ENCODE assay signal across 15 cellular contexts in the genomic region with DNA sequence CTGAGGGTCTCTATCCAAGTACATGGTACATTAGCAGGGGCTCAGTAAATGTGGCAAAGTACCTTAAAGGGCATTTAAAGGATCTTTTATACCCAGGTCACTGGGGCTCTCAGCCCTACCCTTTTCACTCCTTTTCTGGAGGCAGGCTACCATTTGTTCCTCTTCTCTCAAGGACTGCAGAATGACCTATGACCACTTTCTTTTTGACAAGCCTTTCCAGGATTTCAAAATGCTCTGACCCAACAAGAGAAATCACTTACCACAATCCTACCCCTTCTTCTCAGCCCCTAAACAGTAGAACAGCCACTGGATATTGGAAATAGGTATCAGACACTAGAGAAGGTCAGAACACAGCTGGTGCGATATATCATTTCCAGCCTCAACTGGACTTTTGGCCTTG.
A peak's percentile ranks its signal among the peaks of the same experiment; 100 is the strongest.
DNase-seq lines count a peak whose midpoint lies in the region; ATAC-seq and TF ChIP-seq lines count a peak whose summit lies in the region.
"Had no signal": no experiment of that assay in that cellular context is flagged by ENCODE, and none has a peak within 500 bp of the region (broad histone marks: within the 10 kb centered on the region; RNA-seq: fewer than 3 reads in every experiment).

No MANE protein-coding gene starts in this region.

- peaks cover 23% of the 10 kb centered on the region; the same call in 1 of the 2 replicates for H3F3A ChIP-seq in PC-9 (ENCODE audit: insufficient read depth, low read depth)

- BruUV-seq in PC-9 (replicated peaks; lab: Mats Ljungman, UMichigan), result no TSS peak

- H4K20me1 ChIP-seq in PC-9 (ENCODE audit: insufficient read depth), result no peaks in the 10 kb centered on the region
- H4K20me1 ChIP-seq: BLaER1 treated with 17β-estradiol and CSF1 and Interleukin-3, amounts not matched to agents 10 nM and 100 nM had no signal

- TF ChIP-seq CTCF in PC-9 (conservative IDR thresholded peaks at IDR 0.05) (no peak), esophagus muscularis mucosa (IDR thresholded peaks at IDR 0.05) (no peak), nephron progenitor cell (IDR thresholded peaks at IDR 0.05) (no peak)

- WGBS in esophagus muscularis mucosa, result 96% methylated on average over 1 of the region's 1 CpG

- peak overlapping the region; percentile 92 for H3K9ac ChIP-seq in skeletal muscle satellite cell (ENCODE audit: low read depth, low read length)

- CTCF ChIA-PET in PC-9 (lab: Charles Lee), result no interaction called here

- H3K9me3 ChIP-seq in PC-9 (ENCODE audit: insufficient read depth, low read depth), result peaks cover 6% of the 10 kb centered on the region
- no peaks in the 10 kb centered on the region for H3K9me3 ChIP-seq in esophagus muscularis mucosa
- H3K9me3 ChIP-seq in skeletal muscle satellite cell (replicated peaks; ENCODE audit: low read length), result no peaks in the 10 kb centered on the region

- no peaks in the 10 kb centered on the region for H3K9me2 ChIP-seq in PC-9 (ENCODE audit: insufficient read depth)

- H3K4me1 ChIP-seq in PC-9 (replicated peaks; ENCODE audit: insufficient read depth) (peaks cover 39% of the 10 kb centered on the region), esophagus muscularis mucosa (peaks cover 57 to 77% (median 71%) of the 10 kb centered on the region in 4 donors), skeletal muscle satellite cell (ENCODE audit: control insufficient read depth, insufficient read depth, low read length) (peaks cover 54% of the 10 kb centered on the region)

- intact Hi-C loops in PC-9 (cut with micrococcal nuclease; ENCODE audit: unreplicated experiment) (loop anchor here (2.0 to 10.0 kb wide), 7 partner anchors 271 to 1035 kb away; no protein-coding TSS in a partner anchor), esophagus muscularis mucosa (cut with DNase I) (loop anchor here (10.0 kb wide), 1 partner anchor 675 kb away; no protein-coding TSS in a partner anchor)

- H3K27ac ChIP-seq in PC-9 (peak overlapping the region; percentile 64), esophagus muscularis mucosa (replicated peaks in 1 of 4) (peak overlapping the region; percentile 95 to 99 (median 96))

- peaks cover 50% of the 10 kb centered on the region for H3K4me1 Mint-ChIP-seq in nephron progenitor cell

- POLR2A ChIA-PET in PC-9 (lab: Charles Lee; ENCODE audit: unreplicated experiment), result interaction anchor here (0.6 to 0.7 kb wide), 2 partner anchors 888 to 1205 kb away, joined by 3 to 4 read pairs; a partner anchor contains a TSS

- peak; percentile 42 to 43 for DNase-seq in AML-193 (lab: John Stamatoyannopoulos, UW)
- DNase-seq in PC-9, result no peak
- peak; percentile 42 for DNase-seq in esophagus muscularis mucosa (ENCODE audit: extremely low spot score)
- no peak for DNase-seq in nephron progenitor cell
- DNase-seq in NCI-H1930 (lab: John Stamatoyannopoulos, UW), result no peak
- no peak for DNase-seq in NCI-H69 (lab: John Stamatoyannopoulos, UW)
- DNase-seq: activated CD4-positive, alpha-beta T cell treated with anti-CD3 and anti-CD28 coated beads, Interleukin-2, amount 50 U/mL, for 1 hour; activated naive CD4-positive, alpha-beta T cell; GF-D8; Karpas-422; T-cell had no signal

- H3K79me2 ChIP-seq in PC-9 (ENCODE audit: low read depth), result no peaks in the 10 kb centered on the region

- no peak overlapping the region for H3K27ac Mint-ChIP-seq in nephron progenitor cell
- H3K27ac Mint-ChIP-seq: memory B cell, T-cell had no signal

- TF ChIP-seq POLR2A in esophagus muscularis mucosa (IDR thresholded peaks at IDR 0.05; ENCODE audit: low read depth), result no peak

- no peaks in the 10 kb centered on the region for H3K36me3 ChIP-seq in PC-9 (ENCODE audit: low read depth)
- H3K36me3 ChIP-seq in esophagus muscularis mucosa, result no peaks in the 10 kb centered on the region
- H3K36me3 ChIP-seq in skeletal muscle satellite cell (ENCODE audit: insufficient read depth, low read length), result no peaks in the 10 kb centered on the region
- H3K36me3 ChIP-seq: BLaER1 treated with 17β-estradiol and CSF1 and Interleukin-3, amounts not matched to agents 10 nM and 100 nM had no signal

- no peaks in the 10 kb centered on the region for H3K9me3 Mint-ChIP-seq in nephron progenitor cell
- H3K9me3 Mint-ChIP-seq: memory B cell, T-cell had no signal

- no peaks in the 10 kb centered on the region for H3K27me3 ChIP-seq in PC-9 (ENCODE audit: insufficient read depth, low read depth)
- no peaks in the 10 kb centered on the region for H3K27me3 ChIP-seq in esophagus muscularis mucosa
- no peaks in the 10 kb centered on the region for H3K27me3 ChIP-seq in skeletal muscle satellite cell (ENCODE audit: control insufficient read depth, insufficient read depth, low read length)
- H3K27me3 ChIP-seq: BLaER1 treated with 17β-estradiol and CSF1 and Interleukin-3, amounts not matched to agents 10 nM and 100 nM had no signal

- H3K4me3 ChIP-seq in PC-9 (no peak overlapping the region), esophagus muscularis mucosa (no peak overlapping the region), skeletal muscle satellite cell (ENCODE audit: low read length) (no peak overlapping the region)

- H3K27me3 Mint-ChIP-seq in nephron progenitor cell (ENCODE audit: low read depth, poor library complexity), result peaks cover 7% of the 10 kb centered on the region

- no peak overlapping the region for H3K4me3 Mint-ChIP-seq in nephron progenitor cell
- H3K4me3 Mint-ChIP-seq: memory B cell, T-cell had no signal

- no peak for TF ChIP-seq EP300 in esophagus muscularis mucosa (IDR thresholded peaks at IDR 0.05)

- peak overlapping the region; percentile 41 for H3K4me2 ChIP-seq in PC-9
- no peak overlapping the region for H3K4me2 ChIP-seq in skeletal muscle satellite cell (ENCODE audit: low read length)

- H2AFZ ChIP-seq in PC-9, result no peak overlapping the region

- H3K36me3 Mint-ChIP-seq in nephron progenitor cell (ENCODE audit: low read depth), result no peaks in the 10 kb centered on the region
- H3K36me3 Mint-ChIP-seq: memory B cell, T-cell had no signal

- no peak for ATAC-seq in HG02763 (IDR thresholded peaks at IDR 0.05; ENCODE audit: unreplicated experiment)
- ATAC-seq: T-cell had no signal

Comparison
In these comparisons a context has a peak if more than half of its experiments do, and no peak if none do; other contexts are left out.
1. DNase-seq: peak in AML-193 (2 of 2) and esophagus muscularis mucosa (single experiment); none in PC-9 (0 of 2), nephron progenitor cell (single experiment), NCI-H1930 (0 of 2) and NCI-H69 (single experiment).